In genomic region chr1:197183195-197183748, GRCh38 we compare ENCODE assay signal across 25 cellular contexts.
"Had no signal": no experiment of that assay in that cellular context is flagged by ENCODE, and none has a peak within 500 bp of the region (broad histone marks: within the 10 kb centered on the region; RNA-seq: fewer than 3 reads in every experiment).

No MANE protein-coding gene starts in this region.

- H3K4me3 Mint-ChIP-seq: naive B cell; natural killer cell treated with Interleukin-12 subunit alpha and Interleukin-12 subunit beta and Interleukin-15 and Interleukin-18, amount 100 ng/mL, for 72 hours; neural crest cell; stimulated activated naive CD8-positive, alpha-beta T cell treated with anti-CD3 and anti-CD28 coated beads, Interleukin-15, amount 100 ng/mL, for 72 hours had no signal

- H3K4me1 ChIP-seq: parathyroid adenoma, transverse colon had no signal

- DNase-seq: dorsolateral prefrontal cortex; effector CD4-positive, alpha-beta T cell; foreskin fibroblast; gastrocnemius medialis; head of caudate nucleus; mucosa of descending colon; naive B cell; stimulated activated CD4-positive, alpha-beta T cell treated with anti-CD3 and anti-CD28 coated beads, Interleukin-12 subunit alpha, Interleukin-12 subunit beta, amount 100 ng/mL, for 4 hours; stimulated activated CD4-positive, alpha-beta T cell treated with anti-CD3 and anti-CD28 coated beads, Interleukin-1b, Interleukin-23, amount 100 ng/mL, for 48 hours; stimulated activated CD4-positive, alpha-beta T cell treated with anti-CD3 and anti-CD28 coated beads, Interleukin-4, amount 100 ng/mL, for 1 hour; stimulated activated CD8-positive, alpha-beta memory T cell treated with anti-CD3 and anti-CD28 coated beads, Interleukin-4, amount 100 ng/mL, for 48 hours; stimulated activated naive CD4-positive, alpha-beta T cell; stimulated activated naive CD8-positive, alpha-beta T cell treated with anti-CD3 and anti-CD28 coated beads, Interleukin-15, amount 100 ng/mL, for 72 hours; transverse colon had no signal

- H2AFZ ChIP-seq: parathyroid adenoma had no signal

- H3K9ac ChIP-seq: parathyroid adenoma had no signal

- H3K27ac ChIP-seq: dorsolateral prefrontal cortex, gastrocnemius medialis, neutrophil, parathyroid adenoma, suprapubic skin, transverse colon had no signal

- ATAC-seq: gastrocnemius medialis; mucosa of descending colon; natural killer cell treated with Interleukin-12 subunit alpha and Interleukin-12 subunit beta and Interleukin-15 and Interleukin-18, amount 100 ng/mL, for 72 hours; sciatic nerve; stimulated activated naive CD8-positive, alpha-beta T cell treated with anti-CD3 and anti-CD28 coated beads, Interleukin-15, amount 100 ng/mL, for 72 hours had no signal

- H3K27me3 ChIP-seq: dorsolateral prefrontal cortex, gastrocnemius medialis, neutrophil, suprapubic skin, transverse colon had no signal

- H3K9me3 ChIP-seq: gastrocnemius medialis, mucosa of descending colon, neutrophil, suprapubic skin, transverse colon had no signal

- H3K79me2 ChIP-seq: parathyroid adenoma had no signal

- H3K4me3 ChIP-seq: dorsolateral prefrontal cortex, gastrocnemius medialis, mucosa of descending colon, smooth muscle cell, suprapubic skin, transverse colon had no signal

- H3K27me3 Mint-ChIP-seq: naive B cell; natural killer cell treated with Interleukin-12 subunit alpha and Interleukin-12 subunit beta and Interleukin-15 and Interleukin-18, amount 100 ng/mL, for 72 hours; progenitor cell of endocrine pancreas; stimulated activated naive CD8-positive, alpha-beta T cell treated with anti-CD3 and anti-CD28 coated beads, Interleukin-15, amount 100 ng/mL, for 72 hours had no signal

- H3K4me1 Mint-ChIP-seq: neural crest cell had no signal

- H3K9me3 Mint-ChIP-seq: naive B cell; natural killer cell treated with Interleukin-12 subunit alpha and Interleukin-12 subunit beta and Interleukin-15 and Interleukin-18, amount 100 ng/mL, for 72 hours had no signal

- H3K27ac Mint-ChIP-seq: natural killer cell treated with Interleukin-12 subunit alpha and Interleukin-12 subunit beta and Interleukin-15 and Interleukin-18, amount 100 ng/mL, for 72 hours; progenitor cell of endocrine pancreas; stimulated activated naive CD8-positive, alpha-beta T cell treated with anti-CD3 and anti-CD28 coated beads, Interleukin-15, amount 100 ng/mL, for 72 hours had no signal

- H3K4me2 ChIP-seq: smooth muscle cell had no signal

- FAIRE-seq: colon, keratinocyte, urothelium cell line had no signal
